ENCODE assay signal across 9 cellular contexts in genomic region chr3:112973325-112974177, GRCh38. TPM values are rescaled to one million over a fixed set of nuclear protein-coding genes. Genes with fewer than 3 reads are reported as not detected.
DNase-seq lines count a peak whose midpoint lies in the region; ATAC-seq and TF ChIP-seq lines count a peak whose summit lies in the region.
"Had no signal": no experiment of that assay in that cellular context is flagged by ENCODE, and none has a peak within 500 bp of the region (broad histone marks: within the 10 kb centered on the region; RNA-seq: fewer than 3 reads in every experiment).

No MANE protein-coding gene starts in this region.

- H3K4me3 ChIP-seq in MG63: no peak overlapping the region
- no peak overlapping the region for H3K4me3 ChIP-seq in body of pancreas
- H3K4me3 ChIP-seq: BLaER1 had no signal

- no peaks in the 10 kb centered on the region for H3K4me1 ChIP-seq in body of pancreas

- H3K27me3 ChIP-seq in MG63 (no peaks in the 10 kb centered on the region), body of pancreas (no peaks in the 10 kb centered on the region)
- H3K27me3 ChIP-seq: BLaER1 had no signal

- 56 to 69% methylated on average over 5 of the region's 5 CpGs for WGBS in body of pancreas, 2 donors

- H3K9me3 ChIP-seq in MG63 (no peaks in the 10 kb centered on the region), body of pancreas (no peaks in the 10 kb centered on the region)
- H3K9me3 ChIP-seq: BLaER1 had no signal

- TF ChIP-seq POLR2A in body of pancreas (IDR thresholded peaks at IDR 0.05): no peak

- H3K36me3 ChIP-seq in MG63 (no peaks in the 10 kb centered on the region), body of pancreas (replicated peaks in 1 of 2; ENCODE audit: insufficient read depth in 1 of 2, low read depth in 2 of 2) (no peaks in the 10 kb centered on the region)
- H3K36me3 ChIP-seq: BLaER1 had no signal

- TF ChIP-seq CTCF in body of pancreas (IDR thresholded peaks at IDR 0.05): no peak

- no peak overlapping the region for H3K27ac ChIP-seq in body of pancreas
- H3K27ac ChIP-seq: BLaER1 had no signal

- ATAC-seq in HG03103 (IDR thresholded peaks at IDR 0.05; ENCODE audit: low read depth, unreplicated experiment): peak; percentile 88
- ATAC-seq in body of pancreas: no peak

- peak; percentile 52 for DNase-seq in activated T-cell treated with anti-CD3 and anti-CD28 coated beads for 24 hours (ENCODE audit: low read depth)
- DNase-seq in activated T-cell treated with anti-CD3 and anti-CD28 coated beads, Interleukin-2, amount 50 U/mL, for 1 hour: no peak
- peak; percentile 30 to 61 for DNase-seq in activated CD4-positive, alpha-beta T cell treated with anti-CD3 and anti-CD28 coated beads, Interleukin-2, amount 50 U/mL, for 48 hours
- peak; percentile 30 for DNase-seq in putamen (ENCODE audit: low spot score)
- no peak for DNase-seq in MG63
- DNase-seq in AG20443 (ENCODE audit: low spot score): no peak
- DNase-seq in body of pancreas: no peak

- intact Hi-C loops in body of pancreas (cut with DNase I): loop anchor here (10.0 kb wide), 1 partner anchor 329 kb away; the partner anchor contains the start of gene CCDC80

RNA-seq across cellular contexts. Expression of gene CD200R1, which starts 1.4 kb away (rescaled TPM):
- total RNA-seq in MG63 (2014; rRNA removed; shearing (Covaris generic); ENCODE audit: low replicate concordance): 0.36 and 0.67 TPM in 2 replicates
- total RNA-seq in body of pancreas: 1 to 10 TPM in 1 of 2 donors, not detected in 1; 1.8 TPM

RNA-seq across cellular contexts. Expression of gene GTPBP8, which starts 17.2 kb away (rescaled TPM):
- 52.1 and 54.8 TPM in 2 replicates for total RNA-seq in MG63 (2014; rRNA removed; shearing (Covaris generic); ENCODE audit: low replicate concordance)
- total RNA-seq in body of pancreas: 10 to 100 TPM; 10.6 to 13.2 TPM

Comparison
In these comparisons a context has a peak if more than half of its experiments do, and no peak if none do; other contexts are left out.
1. DNase-seq: peak in activated T-cell treated with anti-CD3 and anti-CD28 coated beads for 24 hours (single experiment), activated CD4-positive, alpha-beta T cell treated with anti-CD3 and anti-CD28 coated beads, Interleukin-2, amount 50 U/mL, for 48 hours (2 of 2) and putamen (single experiment); none in activated T-cell treated with anti-CD3 and anti-CD28 coated beads, Interleukin-2, amount 50 U/mL, for 1 hour (single experiment), MG63 (single experiment), AG20443 (single experiment) and body of pancreas (0 of 4).